10 cellular contexts compared by ENCODE assay signal in genomic region chr11:1854132-1854948, GRCh38. TPM values are rescaled to one million over a fixed set of nuclear protein-coding genes. Genes with fewer than 3 reads are reported as not detected.
DNase-seq lines count a peak whose midpoint lies in the region; ATAC-seq and TF ChIP-seq lines count a peak whose summit lies in the region.
"Had no signal": no experiment of that assay in that cellular context is flagged by ENCODE, and none has a peak within 500 bp of the region (broad histone marks: within the 10 kb centered on the region; RNA-seq: fewer than 3 reads in every experiment).

No MANE protein-coding gene starts in this region.

- no peaks in the 10 kb centered on the region for H3K27me3 ChIP-seq in left ventricle myocardium inferior (ENCODE audit: low read depth)

- H3K9me3 ChIP-seq in left ventricle myocardium inferior (replicated peaks): no peaks in the 10 kb centered on the region
- H3K9me3 ChIP-seq: Caco-2 had no signal

- peak overlapping the region; percentile 14 for H3K4me3 ChIP-seq in left ventricle myocardium inferior

- no peaks in the 10 kb centered on the region for H3K36me3 ChIP-seq in left ventricle myocardium inferior

- peaks cover 10% of the 10 kb centered on the region for H3K36me3 Mint-ChIP-seq in activated naive CD8-positive, alpha-beta T cell treated with anti-CD3 and anti-CD28 coated beads, Interleukin-2, amount 10 ng/mL, durations not matched to agents 7 days and 5 days

- peaks cover 12% of the 10 kb centered on the region for H3K4me1 ChIP-seq in left ventricle myocardium inferior
- H3K4me1 ChIP-seq: Caco-2 had no signal

- no peaks in the 10 kb centered on the region for H3K27me3 Mint-ChIP-seq in activated naive CD8-positive, alpha-beta T cell treated with anti-CD3 and anti-CD28 coated beads, Interleukin-2, amount 10 ng/mL, durations not matched to agents 7 days and 5 days

- peaks cover 26% of the 10 kb centered on the region for H3K4me1 Mint-ChIP-seq in activated naive CD8-positive, alpha-beta T cell treated with anti-CD3 and anti-CD28 coated beads, Interleukin-2, amount 10 ng/mL, durations not matched to agents 7 days and 5 days

- H3K27ac ChIP-seq in left ventricle myocardium inferior (replicated peaks) (no peak overlapping the region), substantia nigra (ENCODE audit: low read depth, low read length, poor library complexity, severe bottlenecking) (no peak overlapping the region)

- H3K9me3 Mint-ChIP-seq in activated naive CD8-positive, alpha-beta T cell treated with anti-CD3 and anti-CD28 coated beads, Interleukin-2, amount 10 ng/mL, durations not matched to agents 7 days and 5 days: no peaks in the 10 kb centered on the region

- peak overlapping the region; percentile 97 for H3K4me3 Mint-ChIP-seq in activated naive CD8-positive, alpha-beta T cell treated with anti-CD3 and anti-CD28 coated beads, Interleukin-2, amount 10 ng/mL, durations not matched to agents 7 days and 5 days

- no peak for TF ChIP-seq CTCF in left ventricle myocardium inferior (IDR thresholded peaks at IDR 0.05; ENCODE audit: borderline replicate concordance)

- H3K27ac Mint-ChIP-seq in activated naive CD8-positive, alpha-beta T cell treated with anti-CD3 and anti-CD28 coated beads, Interleukin-2, amount 10 ng/mL, durations not matched to agents 7 days and 5 days: peak overlapping the region; percentile 98

- peak; percentile 22 for ATAC-seq in HG03045 (IDR thresholded peaks at IDR 0.05; ENCODE audit: unreplicated experiment)
- no peak for ATAC-seq in activated naive CD8-positive, alpha-beta T cell treated with anti-CD3 and anti-CD28 coated beads, Interleukin-2, amount 10 ng/mL, durations not matched to agents 7 days and 5 days (ENCODE audit: low read depth)

- intact Hi-C loops in left ventricle myocardium inferior (cut with micrococcal nuclease) (no loop called here), cardiac septum (cut with DNase I) (no loop called here)

- POLR2A ChIA-PET in activated naive CD8-positive, alpha-beta T cell treated with anti-CD3 and anti-CD28 coated beads, Interleukin-2, amount 10 ng/mL, durations not matched to agents 7 days and 5 days (lab: Charles Lee): interaction anchor here (0.9 to 4.6 kb wide), 6 partner anchors 12 to 93 kb away, joined by 3 to 68 read pairs (median 14); partner anchors contain the start of genes MRPL23, PRR33 and TNNI2

- DNase-seq in left ventricle myocardium inferior (no peak), cardiac septum (ENCODE audit: low spot score) (no peak), activated gamma-delta T cell treated with Interleukin-2 at 50 U/mL for 16 hours (no peak), LoVo (ENCODE audit: low spot score) (no peak), HK-2 (ENCODE audit: unreplicated experiment) (no peak), substantia nigra (lab: John Stamatoyannopoulos, UW) (no peak)
- DNase-seq in activated naive CD8-positive, alpha-beta T cell treated with anti-CD3 and anti-CD28 coated beads, Interleukin-2, amount 10 ng/mL, durations not matched to agents 7 days and 5 days: no peak
- DNase-seq: Caco-2, nucleus accumbens had no signal

RNA-seq across cellular contexts. Expression of gene LSP1, which starts 1.5 kb away (rescaled TPM):
- total RNA-seq in left ventricle myocardium inferior (19.7 TPM), cardiac septum (35.1 TPM)
- total RNA-seq in activated naive CD8-positive, alpha-beta T cell treated with anti-CD3 and anti-CD28 coated beads, Interleukin-2, amount 10 ng/mL, durations not matched to agents 7 days and 5 days: 100 to 1,000 TPM; 438 to 453 TPM
- total RNA-seq: Caco-2 had no signal

RNA-seq across cellular contexts. Expression of gene TNNI2, which starts 15.6 kb away (rescaled TPM):
- total RNA-seq in left ventricle myocardium inferior (not detected), cardiac septum (0.78 TPM)
- under 1 TPM in 1 of 2 experiments, not detected in 1; 0.67 TPM for total RNA-seq in activated naive CD8-positive, alpha-beta T cell treated with anti-CD3 and anti-CD28 coated beads, Interleukin-2, amount 10 ng/mL, durations not matched to agents 7 days and 5 days

RNA-seq across cellular contexts. Expression of gene SYT8, which starts 19.6 kb away (rescaled TPM):
- total RNA-seq in left ventricle myocardium inferior: not detected
- not detected for total RNA-seq in cardiac septum
- not detected for total RNA-seq in activated naive CD8-positive, alpha-beta T cell treated with anti-CD3 and anti-CD28 coated beads, Interleukin-2, amount 10 ng/mL, durations not matched to agents 7 days and 5 days

RNA-seq across cellular contexts. Expression of gene PRR33, which starts 37.4 kb away (rescaled TPM):
- total RNA-seq in left ventricle myocardium inferior (2.4 TPM), cardiac septum (0.75 TPM)
- total RNA-seq in activated naive CD8-positive, alpha-beta T cell treated with anti-CD3 and anti-CD28 coated beads, Interleukin-2, amount 10 ng/mL, durations not matched to agents 7 days and 5 days: not detected
- total RNA-seq: Caco-2 had no signal

Comparison
In these comparisons a context has a peak if more than half of its experiments do, and no peak if none do; other contexts are left out.
1. RNA of gene LSP1, which starts 1.5 kb away (total RNA-seq): 438 to 453 TPM in activated naive CD8-positive, alpha-beta T cell treated with anti-CD3 and anti-CD28 coated beads, Interleukin-2, amount 10 ng/mL, durations not matched to agents 7 days and 5 days; 35.1 TPM in cardiac septum (single experiment) and 19.7 TPM in left ventricle myocardium inferior (single experiment); every median in the first group is over 10 times any median in the second.